Comparison of ENCODE assay signal across 12 cellular contexts in the genomic region with DNA sequence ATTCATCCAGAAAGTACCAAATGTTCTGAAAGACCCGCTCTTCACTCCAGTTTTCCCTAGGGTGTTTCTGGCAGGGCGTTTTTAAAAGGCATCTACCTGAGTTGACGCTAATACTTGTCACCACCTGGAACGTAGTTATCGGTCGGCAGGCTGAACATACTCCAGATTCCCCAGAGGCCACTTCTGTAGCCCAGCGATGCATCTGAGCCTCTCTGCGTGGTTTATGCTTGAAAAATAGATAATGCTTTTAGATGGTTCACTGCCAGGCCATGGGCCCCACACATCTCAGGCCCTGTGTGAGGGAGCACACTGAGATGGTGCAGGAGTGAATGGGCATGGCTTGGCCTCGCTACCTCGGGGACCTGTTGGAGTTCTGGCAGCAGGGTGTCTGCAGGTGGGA. TPM values are rescaled to one million over a fixed set of nuclear protein-coding genes. Genes with fewer than 3 reads are reported as not detected.
DNase-seq lines count a peak whose midpoint lies in the region; ATAC-seq and TF ChIP-seq lines count a peak whose summit lies in the region.
"Had no signal": no experiment of that assay in that cellular context is flagged by ENCODE, and none has a peak within 500 bp of the region (broad histone marks: within the 10 kb centered on the region; RNA-seq: fewer than 3 reads in every experiment).

No MANE protein-coding gene starts in this region.

- H3K9me3 ChIP-seq in heart left ventricle: no peaks in the 10 kb centered on the region
- no peaks in the 10 kb centered on the region for H3K9me3 ChIP-seq in right cardiac atrium (ENCODE audit: control insufficient read depth, low read length)
- H3K9me3 ChIP-seq in transverse colon: no peaks in the 10 kb centered on the region

- H3K9me3 Mint-ChIP-seq in activated naive CD8-positive, alpha-beta T cell treated with anti-CD3 and anti-CD28 coated beads, Interleukin-2, amount 50 U/mL, for 24 hours: no peaks in the 10 kb centered on the region
- H3K9me3 Mint-ChIP-seq in mesothelial cell of epicardium: no peaks in the 10 kb centered on the region
- H3K9me3 Mint-ChIP-seq: activated T-helper 1 cell treated with anti-CD3 and anti-CD28 coated beads, Interleukin-12 subunit alpha, Interleukin-12 subunit beta, Interleukin-2, Interleukin-4 antibody, amounts not matched to agents 30 ng/mL and 10 ng/mL and 1 ng/mL, durations not matched to agents 14 hours and 24 hours and 36 hours; central memory CD8-positive, alpha-beta T cell had no signal

- H3K27me3 ChIP-seq in heart left ventricle (peaks cover 0 to 9% (median 0%) of the 10 kb centered on the region in 9 donors), right cardiac atrium (ENCODE audit: control insufficient read depth, insufficient read depth) (no peaks in the 10 kb centered on the region), transverse colon (peaks cover 9% of the 10 kb centered on the region)

- H3K4me3 ChIP-seq in heart left ventricle: no peak overlapping the region
- no peak overlapping the region for H3K4me3 ChIP-seq in right cardiac atrium (ENCODE audit: low read length)
- H3K4me3 ChIP-seq in transverse colon: no peak overlapping the region
- H3K4me3 ChIP-seq: K562 had no signal

- H3K27ac ChIP-seq in heart left ventricle (peak overlapping the region in 8 of 12 donors; percentile 5 to 87 (median 44)), right cardiac atrium (ENCODE audit: low read length) (no peak overlapping the region), transverse colon (peak overlapping the region; percentile 39 to 84 (median 70))

- peaks cover 31% of the 10 kb centered on the region for H3K36me3 Mint-ChIP-seq in activated naive CD8-positive, alpha-beta T cell treated with anti-CD3 and anti-CD28 coated beads, Interleukin-2, amount 50 U/mL, for 24 hours (ENCODE audit: low read depth)
- H3K36me3 Mint-ChIP-seq in mesothelial cell of epicardium: peaks cover 11% of the 10 kb centered on the region

- peaks cover 0 to 23% (median 7%) of the 10 kb centered on the region in 9 donors for H3K36me3 ChIP-seq in heart left ventricle
- H3K36me3 ChIP-seq in transverse colon: no peaks in the 10 kb centered on the region

- H3K27me3 Mint-ChIP-seq in activated naive CD8-positive, alpha-beta T cell treated with anti-CD3 and anti-CD28 coated beads, Interleukin-2, amount 50 U/mL, for 24 hours: peaks cover 7% of the 10 kb centered on the region
- no peaks in the 10 kb centered on the region for H3K27me3 Mint-ChIP-seq in mesothelial cell of epicardium (ENCODE audit: low read depth)

- peaks cover 82% of the 10 kb centered on the region for H3K4me1 Mint-ChIP-seq in activated naive CD8-positive, alpha-beta T cell treated with anti-CD3 and anti-CD28 coated beads, Interleukin-2, amount 50 U/mL, for 24 hours
- peaks cover 51% of the 10 kb centered on the region for H3K4me1 Mint-ChIP-seq in mesothelial cell of epicardium

- in situ Hi-C loops in transverse colon (cut with MboI; ENCODE audit: low pct_ligation_motif_present in 1 of 4, low pct_unique_long_range_greater_than_20kb in 1 of 4, low sequenced_read_pairs in 3 of 4): no loop called here

- H3K27ac Mint-ChIP-seq in activated naive CD8-positive, alpha-beta T cell treated with anti-CD3 and anti-CD28 coated beads, Interleukin-2, amount 50 U/mL, for 24 hours: peak overlapping the region; percentile 71
- H3K27ac Mint-ChIP-seq in mesothelial cell of epicardium: peak overlapping the region; percentile 96
- H3K27ac Mint-ChIP-seq: activated T-helper 1 cell treated with anti-CD3 and anti-CD28 coated beads, Interleukin-12 subunit alpha, Interleukin-12 subunit beta, Interleukin-2, Interleukin-4 antibody, amounts not matched to agents 30 ng/mL and 10 ng/mL and 1 ng/mL, durations not matched to agents 14 hours and 24 hours and 36 hours had no signal

- H3K4me3 Mint-ChIP-seq in activated naive CD8-positive, alpha-beta T cell treated with anti-CD3 and anti-CD28 coated beads, Interleukin-2, amount 50 U/mL, for 24 hours: no peak overlapping the region
- no peak overlapping the region for H3K4me3 Mint-ChIP-seq in mesothelial cell of epicardium
- H3K4me3 Mint-ChIP-seq: activated T-helper 1 cell treated with anti-CD3 and anti-CD28 coated beads, Interleukin-12 subunit alpha, Interleukin-12 subunit beta, Interleukin-2, Interleukin-4 antibody, amounts not matched to agents 30 ng/mL and 10 ng/mL and 1 ng/mL, durations not matched to agents 14 hours and 24 hours and 36 hours; central memory CD8-positive, alpha-beta T cell had no signal

- TF ChIP-seq POLR2A in heart left ventricle (IDR thresholded peaks at IDR 0.05) (no peak), transverse colon (IDR thresholded peaks at IDR 0.05) (no peak)

- intact Hi-C loops in heart left ventricle (cut with DNase I) (no loop called here), right cardiac atrium (cut with DNase I) (no loop called here), transverse colon (cut with DNase I; ENCODE audit: low total_unique reads) (no loop called here)

- ATAC-seq in heart left ventricle (no peak), right cardiac atrium (no peak)
- no peak for ATAC-seq in activated naive CD8-positive, alpha-beta T cell treated with anti-CD3 and anti-CD28 coated beads, Interleukin-2, amount 50 U/mL, for 24 hours

- TF ChIP-seq EP300 in transverse colon (IDR thresholded peaks at IDR 0.05; ENCODE audit: low read depth): no peak

- TF ChIP-seq CTCF in heart left ventricle (IDR thresholded peaks at IDR 0.05) (no peak), mesothelial cell of epicardium (IDR thresholded peaks at IDR 0.05; ENCODE audit: unreplicated experiment) (no peak), transverse colon (IDR thresholded peaks at IDR 0.05) (no peak)

- DNase-seq in heart left ventricle (no peak), right cardiac atrium (no peak), mesothelial cell of epicardium (ENCODE audit: low spot score in 2 of 2, unreplicated experiment in 2 of 2) (no peak), transverse colon (no peak), NCI-H526 (lab: John Stamatoyannopoulos, UW) (no peak), EL (no peak)
- no peak for DNase-seq in activated naive CD8-positive, alpha-beta T cell treated with anti-CD3 and anti-CD28 coated beads, Interleukin-2, amount 50 U/mL, for 24 hours
- no peak for DNase-seq in activated naive CD4-positive, alpha-beta T cell treated with anti-CD3 and anti-CD28 coated beads, Interleukin-2, amount 50 U/mL, for 16 hours
- DNase-seq: SHP77 had no signal

- 45 to 71% (median 58%) methylated on average over 10 of the region's 10 CpGs for WGBS in heart left ventricle, 4 donors
- WGBS in right cardiac atrium: 62% methylated on average over 10 of the region's 10 CpGs
- WGBS in transverse colon (ENCODE audit: low coverage in 1 of 2), 2 donors: 82% methylated on average over 10 of the region's 10 CpGs; no CpG with 5 or more reads in 1 of the 2 donors

- H3K4me1 ChIP-seq in heart left ventricle (peaks cover 0 to 45% (median 29%) of the 10 kb centered on the region in 12 donors), right cardiac atrium (ENCODE audit: control insufficient read depth, insufficient read depth, low read length) (peaks cover 8% of the 10 kb centered on the region), transverse colon (peaks cover 0 to 15% (median 8%) of the 10 kb centered on the region in 4 donors)

RNA-seq across cellular contexts. Expression of a gene that starts 33.0 kb away (rescaled TPM):
- total RNA-seq in heart left ventricle: 10 to 100 TPM in 4 of 9 donors, 1 to 10 TPM in 5; 4.4 to 15.9 (median 9.4) TPM
- polyA plus RNA-seq in heart left ventricle: 1 to 10 TPM; 2.3 to 9.5 TPM
- 10 to 100 TPM; 16.6 to 46.9 (median 19.0) TPM for total RNA-seq in right cardiac atrium
- 9.3 TPM for polyA plus RNA-seq in right cardiac atrium
- 44.7 to 47.1 TPM (median 44.8 TPM) in 3 replicates for total RNA-seq in mesothelial cell of epicardium
- 10 to 100 TPM; 11.9 to 66.5 (median 25.9) TPM for total RNA-seq in transverse colon
